1 cellular context compared by ENCODE assay signal in the genomic region with DNA sequence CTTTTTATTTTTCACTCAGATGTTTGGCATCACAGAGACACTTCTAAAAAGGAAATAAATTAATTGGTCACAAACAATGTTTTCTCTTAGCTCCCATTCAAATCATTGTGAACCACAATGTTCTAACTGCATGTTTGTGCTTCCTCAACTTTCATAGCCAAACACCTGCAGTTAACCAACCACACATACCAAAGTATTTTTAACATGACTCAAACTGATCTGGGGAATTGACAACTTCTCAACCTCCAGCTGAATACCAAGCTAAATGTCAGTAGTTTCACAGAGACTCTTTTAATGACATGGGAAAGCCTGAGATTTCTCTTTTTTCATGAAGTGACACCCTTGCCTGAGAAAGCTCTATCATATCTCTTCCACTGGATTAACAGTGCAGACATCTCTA.
TF ChIP-seq lines count a peak whose summit lies in the region.

No MANE protein-coding gene starts in this region.

TF ChIP-seq in GM12878, 131 proteins besides CTCF, POLR2A, EP300 and RAD21 (continued from another document):
- TF ChIP-seq, protein P1, sequence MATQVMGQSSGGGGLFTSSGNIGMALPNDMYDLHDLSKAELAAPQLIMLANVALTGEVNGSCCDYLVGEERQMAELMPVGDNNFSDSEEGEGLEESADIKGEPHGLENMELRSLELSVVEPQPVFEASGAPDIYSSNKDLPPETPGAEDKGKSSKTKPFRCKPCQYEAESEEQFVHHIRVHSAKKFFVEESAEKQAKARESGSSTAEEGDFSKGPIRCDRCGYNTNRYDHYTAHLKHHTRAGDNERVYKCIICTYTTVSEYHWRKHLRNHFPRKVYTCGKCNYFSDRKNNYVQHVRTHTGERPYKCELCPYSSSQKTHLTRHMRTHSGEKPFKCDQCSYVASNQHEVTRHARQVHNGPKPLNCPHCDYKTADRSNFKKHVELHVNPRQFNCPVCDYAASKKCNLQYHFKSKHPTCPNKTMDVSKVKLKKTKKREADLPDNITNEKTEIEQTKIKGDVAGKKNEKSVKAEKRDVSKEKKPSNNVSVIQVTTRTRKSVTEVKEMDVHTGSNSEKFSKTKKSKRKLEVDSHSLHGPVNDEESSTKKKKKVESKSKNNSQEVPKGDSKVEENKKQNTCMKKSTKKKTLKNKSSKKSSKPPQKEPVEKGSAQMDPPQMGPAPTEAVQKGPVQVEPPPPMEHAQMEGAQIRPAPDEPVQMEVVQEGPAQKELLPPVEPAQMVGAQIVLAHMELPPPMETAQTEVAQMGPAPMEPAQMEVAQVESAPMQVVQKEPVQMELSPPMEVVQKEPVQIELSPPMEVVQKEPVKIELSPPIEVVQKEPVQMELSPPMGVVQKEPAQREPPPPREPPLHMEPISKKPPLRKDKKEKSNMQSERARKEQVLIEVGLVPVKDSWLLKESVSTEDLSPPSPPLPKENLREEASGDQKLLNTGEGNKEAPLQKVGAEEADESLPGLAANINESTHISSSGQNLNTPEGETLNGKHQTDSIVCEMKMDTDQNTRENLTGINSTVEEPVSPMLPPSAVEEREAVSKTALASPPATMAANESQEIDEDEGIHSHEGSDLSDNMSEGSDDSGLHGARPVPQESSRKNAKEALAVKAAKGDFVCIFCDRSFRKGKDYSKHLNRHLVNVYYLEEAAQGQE (IDR thresholded peaks at IDR 0.05; ENCODE audit: low read depth, low read length), result no peak
- TF ChIP-seq POLR2AphosphoS2 (IDR thresholded peaks at IDR 0.05; ENCODE audit: low read depth, low read length) (no peak), ESRRA (IDR thresholded peaks at IDR 0.05; ENCODE audit: low read length) (no peak), NRF1 (conservative IDR thresholded peaks at IDR 0.05; ENCODE audit: low read depth, low read length) (no peak), SMC3 (IDR thresholded peaks at IDR 0.05; ENCODE audit: borderline replicate concordance, low read length) (no peak), EED (IDR thresholded peaks at IDR 0.05; ENCODE audit: low read depth) (no peak), TBL1XR1 (IDR thresholded peaks at IDR 0.05; ENCODE audit: low read depth, low read length) (no peak), ZNF207 (IDR thresholded peaks at IDR 0.05; ENCODE audit: borderline replicate concordance) (no peak), TCF3 (IDR thresholded peaks at IDR 0.05; ENCODE audit: borderline replicate concordance, insufficient read depth, low read depth, low read length) (no peak)
- TF ChIP-seq, protein P2, sequence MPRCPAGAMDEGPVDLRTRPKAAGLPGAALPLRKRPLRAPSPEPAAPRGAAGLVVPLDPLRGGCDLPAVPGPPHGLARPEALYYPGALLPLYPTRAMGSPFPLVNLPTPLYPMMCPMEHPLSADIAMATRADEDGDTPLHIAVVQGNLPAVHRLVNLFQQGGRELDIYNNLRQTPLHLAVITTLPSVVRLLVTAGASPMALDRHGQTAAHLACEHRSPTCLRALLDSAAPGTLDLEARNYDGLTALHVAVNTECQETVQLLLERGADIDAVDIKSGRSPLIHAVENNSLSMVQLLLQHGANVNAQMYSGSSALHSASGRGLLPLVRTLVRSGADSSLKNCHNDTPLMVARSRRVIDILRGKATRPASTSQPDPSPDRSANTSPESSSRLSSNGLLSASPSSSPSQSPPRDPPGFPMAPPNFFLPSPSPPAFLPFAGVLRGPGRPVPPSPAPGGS (IDR thresholded peaks at IDR 0.05; ENCODE audit: borderline replicate concordance, insufficient read depth, low read depth, low read length, poor library complexity, severe bottlenecking), result no peak
- TF ChIP-seq, protein P3, sequence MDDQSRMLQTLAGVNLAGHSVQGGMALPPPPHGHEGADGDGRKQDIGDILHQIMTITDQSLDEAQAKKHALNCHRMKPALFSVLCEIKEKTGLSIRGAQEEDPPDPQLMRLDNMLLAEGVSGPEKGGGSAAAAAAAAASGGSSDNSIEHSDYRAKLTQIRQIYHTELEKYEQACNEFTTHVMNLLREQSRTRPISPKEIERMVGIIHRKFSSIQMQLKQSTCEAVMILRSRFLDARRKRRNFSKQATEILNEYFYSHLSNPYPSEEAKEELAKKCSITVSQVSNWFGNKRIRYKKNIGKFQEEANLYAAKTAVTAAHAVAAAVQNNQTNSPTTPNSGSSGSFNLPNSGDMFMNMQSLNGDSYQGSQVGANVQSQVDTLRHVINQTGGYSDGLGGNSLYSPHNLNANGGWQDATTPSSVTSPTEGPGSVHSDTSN (IDR thresholded peaks at IDR 0.05; ENCODE audit: insufficient replicate concordance, low read depth, low read length), result no peak
- TF ChIP-seq, protein P4, sequence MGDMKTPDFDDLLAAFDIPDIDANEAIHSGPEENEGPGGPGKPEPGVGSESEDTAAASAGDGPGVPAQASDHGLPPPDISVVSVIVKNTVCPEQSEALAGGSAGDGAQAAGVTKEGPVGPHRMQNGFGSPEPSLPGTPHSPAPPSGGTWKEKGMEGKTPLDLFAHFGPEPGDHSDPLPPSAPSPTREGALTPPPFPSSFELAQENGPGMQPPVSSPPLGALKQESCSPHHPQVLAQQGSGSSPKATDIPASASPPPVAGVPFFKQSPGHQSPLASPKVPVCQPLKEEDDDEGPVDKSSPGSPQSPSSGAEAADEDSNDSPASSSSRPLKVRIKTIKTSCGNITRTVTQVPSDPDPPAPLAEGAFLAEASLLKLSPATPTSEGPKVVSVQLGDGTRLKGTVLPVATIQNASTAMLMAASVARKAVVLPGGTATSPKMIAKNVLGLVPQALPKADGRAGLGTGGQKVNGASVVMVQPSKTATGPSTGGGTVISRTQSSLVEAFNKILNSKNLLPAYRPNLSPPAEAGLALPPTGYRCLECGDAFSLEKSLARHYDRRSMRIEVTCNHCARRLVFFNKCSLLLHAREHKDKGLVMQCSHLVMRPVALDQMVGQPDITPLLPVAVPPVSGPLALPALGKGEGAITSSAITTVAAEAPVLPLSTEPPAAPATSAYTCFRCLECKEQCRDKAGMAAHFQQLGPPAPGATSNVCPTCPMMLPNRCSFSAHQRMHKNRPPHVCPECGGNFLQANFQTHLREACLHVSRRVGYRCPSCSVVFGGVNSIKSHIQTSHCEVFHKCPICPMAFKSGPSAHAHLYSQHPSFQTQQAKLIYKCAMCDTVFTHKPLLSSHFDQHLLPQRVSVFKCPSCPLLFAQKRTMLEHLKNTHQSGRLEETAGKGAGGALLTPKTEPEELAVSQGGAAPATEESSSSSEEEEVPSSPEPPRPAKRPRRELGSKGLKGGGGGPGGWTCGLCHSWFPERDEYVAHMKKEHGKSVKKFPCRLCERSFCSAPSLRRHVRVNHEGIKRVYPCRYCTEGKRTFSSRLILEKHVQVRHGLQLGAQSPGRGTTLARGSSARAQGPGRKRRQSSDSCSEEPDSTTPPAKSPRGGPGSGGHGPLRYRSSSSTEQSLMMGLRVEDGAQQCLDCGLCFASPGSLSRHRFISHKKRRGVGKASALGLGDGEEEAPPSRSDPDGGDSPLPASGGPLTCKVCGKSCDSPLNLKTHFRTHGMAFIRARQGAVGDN (IDR thresholded peaks at IDR 0.05), result no peak
- TF ChIP-seq, protein P5, sequence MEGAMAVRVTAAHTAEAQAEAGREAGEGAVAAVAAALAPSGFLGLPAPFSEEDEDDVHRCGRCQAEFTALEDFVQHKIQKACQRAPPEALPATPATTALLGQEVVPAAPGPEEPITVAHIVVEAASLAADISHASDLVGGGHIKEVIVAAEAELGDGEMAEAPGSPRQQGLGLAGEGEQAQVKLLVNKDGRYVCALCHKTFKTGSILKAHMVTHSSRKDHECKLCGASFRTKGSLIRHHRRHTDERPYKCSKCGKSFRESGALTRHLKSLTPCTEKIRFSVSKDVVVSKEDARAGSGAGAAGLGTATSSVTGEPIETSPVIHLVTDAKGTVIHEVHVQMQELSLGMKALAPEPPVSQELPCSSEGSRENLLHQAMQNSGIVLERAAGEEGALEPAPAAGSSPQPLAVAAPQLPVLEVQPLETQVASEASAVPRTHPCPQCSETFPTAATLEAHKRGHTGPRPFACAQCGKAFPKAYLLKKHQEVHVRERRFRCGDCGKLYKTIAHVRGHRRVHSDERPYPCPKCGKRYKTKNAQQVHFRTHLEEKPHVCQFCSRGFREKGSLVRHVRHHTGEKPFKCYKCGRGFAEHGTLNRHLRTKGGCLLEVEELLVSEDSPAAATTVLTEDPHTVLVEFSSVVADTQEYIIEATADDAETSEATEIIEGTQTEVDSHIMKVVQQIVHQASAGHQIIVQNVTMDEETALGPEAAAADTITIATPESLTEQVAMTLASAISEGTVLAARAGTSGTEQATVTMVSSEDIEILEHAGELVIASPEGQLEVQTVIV (IDR thresholded peaks at IDR 0.05; ENCODE audit: borderline replicate concordance, partially characterized antibody), result no peak
- TF ChIP-seq, protein P6, sequence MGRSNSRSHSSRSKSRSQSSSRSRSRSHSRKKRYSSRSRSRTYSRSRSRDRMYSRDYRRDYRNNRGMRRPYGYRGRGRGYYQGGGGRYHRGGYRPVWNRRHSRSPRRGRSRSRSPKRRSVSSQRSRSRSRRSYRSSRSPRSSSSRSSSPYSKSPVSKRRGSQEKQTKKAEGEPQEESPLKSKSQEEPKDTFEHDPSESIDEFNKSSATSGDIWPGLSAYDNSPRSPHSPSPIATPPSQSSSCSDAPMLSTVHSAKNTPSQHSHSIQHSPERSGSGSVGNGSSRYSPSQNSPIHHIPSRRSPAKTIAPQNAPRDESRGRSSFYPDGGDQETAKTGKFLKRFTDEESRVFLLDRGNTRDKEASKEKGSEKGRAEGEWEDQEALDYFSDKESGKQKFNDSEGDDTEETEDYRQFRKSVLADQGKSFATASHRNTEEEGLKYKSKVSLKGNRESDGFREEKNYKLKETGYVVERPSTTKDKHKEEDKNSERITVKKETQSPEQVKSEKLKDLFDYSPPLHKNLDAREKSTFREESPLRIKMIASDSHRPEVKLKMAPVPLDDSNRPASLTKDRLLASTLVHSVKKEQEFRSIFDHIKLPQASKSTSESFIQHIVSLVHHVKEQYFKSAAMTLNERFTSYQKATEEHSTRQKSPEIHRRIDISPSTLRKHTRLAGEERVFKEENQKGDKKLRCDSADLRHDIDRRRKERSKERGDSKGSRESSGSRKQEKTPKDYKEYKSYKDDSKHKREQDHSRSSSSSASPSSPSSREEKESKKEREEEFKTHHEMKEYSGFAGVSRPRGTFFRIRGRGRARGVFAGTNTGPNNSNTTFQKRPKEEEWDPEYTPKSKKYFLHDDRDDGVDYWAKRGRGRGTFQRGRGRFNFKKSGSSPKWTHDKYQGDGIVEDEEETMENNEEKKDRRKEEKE (IDR thresholded peaks at IDR 0.05), result no peak
